18 cellular contexts compared by ENCODE assay signal in genomic region chr6:149888659-149889058, GRCh38. TPM values are rescaled to one million over a fixed set of nuclear protein-coding genes. Genes with fewer than 3 reads are reported as not detected.
DNase-seq lines count a peak whose midpoint lies in the region; ATAC-seq and TF ChIP-seq lines count a peak whose summit lies in the region.
"Had no signal": no experiment of that assay in that cellular context is flagged by ENCODE, and none has a peak within 500 bp of the region (broad histone marks: within the 10 kb centered on the region; RNA-seq: fewer than 3 reads in every experiment).

No MANE protein-coding gene starts in this region.

- H3K4me1 Mint-ChIP-seq in HFFc6 (ENCODE audit: low read depth), result peaks cover 33% of the 10 kb centered on the region
- H3K4me1 Mint-ChIP-seq: CD8-positive, alpha-beta memory T cell; natural killer cell had no signal

- peak; percentile 28; the same call in 1 of the 2 replicates for ATAC-seq in IMR-90 (ENCODE audit: low read depth)
- ATAC-seq in HG03135 (IDR thresholded peaks at IDR 0.05; ENCODE audit: unreplicated experiment), result no peak
- ATAC-seq: natural killer cell had no signal

- H3K4ac ChIP-seq in IMR-90 (ENCODE audit: low read depth, low read length), result no peak overlapping the region

- H3K9ac ChIP-seq in IMR-90 (ENCODE audit: low read depth, low read length) (no peak overlapping the region), skeletal muscle satellite cell (ENCODE audit: low read depth, low read length) (no peak overlapping the region)

- dilution Hi-C loops in IMR-90 (cut with HindIII; ENCODE audit: low sequenced_read_pairs, unreplicated experiment), result no loop called here

- DNase-seq in IMR-90 (peak; percentile 54), NCI-H69 (lab: John Stamatoyannopoulos, UW) (peak; percentile 55), esophagus squamous epithelium (lab: John Stamatoyannopoulos, UW) (no peak), HFFc6 (no peak), anterior cingulate cortex (lab: John Stamatoyannopoulos, UW) (no peak)
- DNase-seq: activated CD4-positive, alpha-beta T cell treated with anti-CD3 and anti-CD28 coated beads, Interleukin-2, amount 50 U/mL, for 1 hour; activated T-cell treated with anti-CD3 and anti-CD28 coated beads, Interleukin-2, amount 50 U/mL, for 48 hours; CD8-positive, alpha-beta memory T cell; natural killer cell; NCI-H1417 treated with DMSO at 0.1 percent for 48 hours; NCI-H526; stimulated activated CD4-positive, alpha-beta T cell treated with anti-CD3 and anti-CD28 coated beads, Interleukin-1b, Interleukin-23, amount 100 ng/mL, for 48 hours had no signal

- peaks cover 5% of the 10 kb centered on the region; the same call in 1 of the 2 replicates for H3K9me1 ChIP-seq in IMR-90 (ENCODE audit: insufficient read depth, low read length)

- no peak overlapping the region for H3K18ac ChIP-seq in IMR-90 (ENCODE audit: low read depth, low read length)

- H3K9me3 Mint-ChIP-seq in HFFc6, result no peaks in the 10 kb centered on the region
- H3K9me3 Mint-ChIP-seq: CD8-positive, alpha-beta memory T cell; natural killer cell had no signal

- no peak overlapping the region for H3K56ac ChIP-seq in IMR-90 (ENCODE audit: extremely low read depth, insufficient read depth, low read length)

- H4K91ac ChIP-seq in IMR-90 (ENCODE audit: insufficient read depth, low read depth, low read length), result no peak overlapping the region

- no peak for TF ChIP-seq POLR2A in IMR-90 (IDR thresholded peaks at IDR 0.05; ENCODE audit: low read depth, low read length)
- no peak for TF ChIP-seq POLR2A in esophagus squamous epithelium (IDR thresholded peaks at IDR 0.05)

- BruUV-seq in IMR-90 (replicated peaks; lab: Mats Ljungman, UMichigan), result no TSS peak

- H2BK15ac ChIP-seq in IMR-90 (ENCODE audit: low read depth, low read length), result no peak overlapping the region; the same call in 2 of the 3 replicates

- H3K14ac ChIP-seq in IMR-90 (replicated peaks; ENCODE audit: low read depth, low read length), result no peak overlapping the region

- H3K79me1 ChIP-seq in IMR-90 (ENCODE audit: low read depth in 1 of 2, low read length in 2 of 2), result no peaks in the 10 kb centered on the region

- no peak overlapping the region for H3K4me3 ChIP-seq in IMR-90 (ENCODE audit: insufficient read depth, low read depth, low read length)
- no peak overlapping the region for H3K4me3 ChIP-seq in esophagus squamous epithelium
- H3K4me3 ChIP-seq in skeletal muscle satellite cell (ENCODE audit: low read length), result no peak overlapping the region
- H3K4me3 ChIP-seq: adrenal gland, tibial nerve had no signal

- no peak overlapping the region for H4K5ac ChIP-seq in IMR-90 (ENCODE audit: low read depth, low read length)

- no peak overlapping the region for H2AFZ ChIP-seq in IMR-90 (replicated peaks; ENCODE audit: low read length, poor library complexity)

- POLR2A ChIA-PET in IMR-90 (lab: Charles Lee; ENCODE audit: unreplicated experiment), result no interaction called here

- no peak overlapping the region for H2BK20ac ChIP-seq in IMR-90 (ENCODE audit: low read depth, low read length)

- no peak overlapping the region for H3K4me2 ChIP-seq in IMR-90 (ENCODE audit: low read depth, low read length)
- peak overlapping the region; percentile 1 for H3K4me2 ChIP-seq in skeletal muscle satellite cell (ENCODE audit: low read length)

- H4K8ac ChIP-seq in IMR-90 (ENCODE audit: low read depth in 2 of 2, low read length in 2 of 2), result no peak overlapping the region

- in situ Hi-C loops in IMR-90 (cut with MboI; ENCODE audit: low sequenced_read_pairs), result no loop called here

- H3K27ac Mint-ChIP-seq in HFFc6, result no peak overlapping the region
- H3K27ac Mint-ChIP-seq: CD8-positive, alpha-beta memory T cell; natural killer cell had no signal

- H3K9me3 ChIP-seq in IMR-90 (ENCODE audit: control insufficient read depth, insufficient read depth, low read length) (no peaks in the 10 kb centered on the region), esophagus squamous epithelium (no peaks in the 10 kb centered on the region), skeletal muscle satellite cell (replicated peaks; ENCODE audit: low read length) (no peaks in the 10 kb centered on the region)
- H3K9me3 ChIP-seq: adrenal gland, tibial nerve had no signal

- H3K36me3 ChIP-seq in IMR-90 (ENCODE audit: control insufficient read depth, insufficient read depth, low read length) (no peaks in the 10 kb centered on the region), esophagus squamous epithelium (peaks cover 0 to 14% (median 0%) of the 10 kb centered on the region in 3 donors), skeletal muscle satellite cell (ENCODE audit: insufficient read depth, low read length) (no peaks in the 10 kb centered on the region)
- H3K36me3 ChIP-seq: adrenal gland, tibial nerve had no signal

- no peak for TF ChIP-seq RAD21 in IMR-90 (IDR thresholded peaks at IDR 0.05; ENCODE audit: low read length)

- peak overlapping the region; percentile 39; the same call in 1 of the 2 replicates for H2AK5ac ChIP-seq in IMR-90 (ENCODE audit: low read depth, low read length)

- no peak overlapping the region for H3K27ac ChIP-seq in IMR-90 (ENCODE audit: insufficient read depth, low read length)
- peak overlapping the region; percentile 28 to 81 (median 78) for H3K27ac ChIP-seq in esophagus squamous epithelium
- H3K27ac ChIP-seq: tibial nerve had no signal

- H2BK5ac ChIP-seq in IMR-90 (ENCODE audit: low read depth, low read length, poor library complexity, severe bottlenecking), result no peak overlapping the region

- H3K4me1 ChIP-seq in IMR-90 (ENCODE audit: control insufficient read depth, insufficient read depth, low read length) (peaks cover 14% of the 10 kb centered on the region), esophagus squamous epithelium (peaks cover 15 to 63% (median 23%) of the 10 kb centered on the region in 3 donors), skeletal muscle satellite cell (ENCODE audit: control insufficient read depth, insufficient read depth, low read length) (peaks cover 38% of the 10 kb centered on the region)

- no peaks in the 10 kb centered on the region for H3K36me3 Mint-ChIP-seq in HFFc6 (ENCODE audit: low read depth)
- H3K36me3 Mint-ChIP-seq: CD8-positive, alpha-beta memory T cell; natural killer cell had no signal

- TF ChIP-seq CTCF in IMR-90 (conservative IDR thresholded peaks at IDR 0.05; ENCODE audit: low read depth, low read length) (no peak), esophagus squamous epithelium (IDR thresholded peaks at IDR 0.05) (no peak), HFFc6 (IDR thresholded peaks at IDR 0.05) (no peak)

- no peak overlapping the region for H2AK9ac ChIP-seq in IMR-90 (replicated peaks; ENCODE audit: low read depth, low read length, poor library complexity)

- CTCF ChIA-PET in IMR-90 (lab: Yijun Ruan, JAX), result no interaction called here

- H3K4me3 Mint-ChIP-seq in HFFc6, result no peak overlapping the region
- H3K4me3 Mint-ChIP-seq: CD8-positive, alpha-beta memory T cell; natural killer cell had no signal

- H4K20me1 ChIP-seq in IMR-90 (ENCODE audit: insufficient read depth, low read length), result no peaks in the 10 kb centered on the region

- peaks cover 9% of the 10 kb centered on the region for H3K27me3 Mint-ChIP-seq in HFFc6 (ENCODE audit: insufficient read depth)

- intact Hi-C loops in IMR-90 (cut with micrococcal nuclease), result no loop called here
- intact Hi-C loops in esophagus squamous epithelium (cut with DNase I), result no loop called here

- H2BK120ac ChIP-seq in IMR-90 (ENCODE audit: low read depth, low read length), result no peak overlapping the region

- H3K27me3 ChIP-seq in IMR-90 (ENCODE audit: control insufficient read depth, insufficient read depth, low read length), result no peaks in the 10 kb centered on the region
- H3K27me3 ChIP-seq in esophagus squamous epithelium, result no peaks in the 10 kb centered on the region
- no peaks in the 10 kb centered on the region for H3K27me3 ChIP-seq in skeletal muscle satellite cell (ENCODE audit: control insufficient read depth, insufficient read depth, low read length)
- H3K27me3 ChIP-seq: adrenal gland, tibial nerve had no signal

- no peak overlapping the region for H3K23ac ChIP-seq in IMR-90 (ENCODE audit: low read depth, low read length)

- no CpG with 5 or more reads among the region's 1 CpG for WGBS in IMR-90 (ENCODE audit: extremely low coverage in 2 of 2, insufficient read length in 1 of 2), 2 experiments
- WGBS in esophagus squamous epithelium, 2 donors, result 22 to 25% methylated on average over 1 of the region's 1 CpG

RNA-seq across cellular contexts. Expression of gene RAET1E, which starts 9.3 kb away (rescaled TPM):
- not detected in 2 replicates for total RNA-seq in IMR-90 (2012; rRNA removed)
- polyA plus RNA-seq in IMR-90 (2012; rRNA removed), result not detected in 2 replicates
- 0.02 TPM in 1 of 2 replicates, not detected in the other for polyA plus RNA-seq in IMR-90 (2012; cell fraction: cytosol; rRNA removed)
- polyA plus RNA-seq in IMR-90 (2012; cell fraction: nucleus; rRNA removed; ENCODE audit: low replicate concordance), result 0.16 TPM in 1 of 2 replicates, not detected in the other
- total RNA-seq in esophagus squamous epithelium, result 10 to 100 TPM; 50.1 to 90.1 (median 67.9) TPM
- 1.1 and 3.5 TPM in 2 replicates for total RNA-seq in skeletal muscle satellite cell (2012; rRNA removed)
- total RNA-seq in HFFc6 (2021; fragmentation: NEBNext Ultra II Directional; extraction: Animal tissue kit (Norgen Biotek cat#: 25700)), result under 1 TPM in 5 of 6 experiments, not detected in 1; 0.14 to 0.41 (median 0.26) TPM
- total RNA-seq: CD8-positive, alpha-beta memory T cell; endothelial cell of umbilical vein; G401; natural killer cell had no signal
- polyA plus RNA-seq: CD8-positive, alpha-beta memory T cell had no signal

RNA-seq across cellular contexts. Expression of gene LRP11, which starts 24.5 kb away (rescaled TPM):
- total RNA-seq in IMR-90 (2012; rRNA removed), result 63.8 and 74.7 TPM in 2 replicates
- 46.5 and 48.8 TPM in 2 replicates for polyA plus RNA-seq in IMR-90 (2012; rRNA removed)
- polyA plus RNA-seq in IMR-90 (2012; cell fraction: cytosol; rRNA removed), result 17.7 and 33.4 TPM in 2 replicates
- 21.3 and 25.1 TPM in 2 replicates for polyA plus RNA-seq in IMR-90 (2012; cell fraction: nucleus; rRNA removed; ENCODE audit: low replicate concordance)
- 10 to 100 TPM; 40.2 to 74.9 (median 58.4) TPM for total RNA-seq in esophagus squamous epithelium
- total RNA-seq in skeletal muscle satellite cell (2012; rRNA removed), result 30.6 and 34.7 TPM in 2 replicates
- total RNA-seq in HFFc6 (2021; fragmentation: NEBNext Ultra II Directional; extraction: Animal tissue kit (Norgen Biotek cat#: 25700)), result 10 to 100 TPM; 27.4 to 34.6 (median 30.4) TPM

RNA-seq across cellular contexts. Expression of gene RAET1G, which starts 34.3 kb away (rescaled TPM):
- 1.3 and 2.2 TPM in 2 replicates for total RNA-seq in IMR-90 (2012; rRNA removed)
- 3.6 and 4.2 TPM in 2 replicates for polyA plus RNA-seq in IMR-90 (2012; rRNA removed)
- polyA plus RNA-seq in IMR-90 (2012; cell fraction: cytosol; rRNA removed), result 2.9 and 4.8 TPM in 2 replicates
- 1.3 and 2.7 TPM in 2 replicates for polyA plus RNA-seq in IMR-90 (2012; cell fraction: nucleus; rRNA removed; ENCODE audit: low replicate concordance)
- 10 to 100 TPM in 3 of 4 donors, 1 to 10 TPM in 1; 9.0 to 26.8 (median 13.5) TPM for total RNA-seq in esophagus squamous epithelium
- total RNA-seq in skeletal muscle satellite cell (2012; rRNA removed), result 0.22 and 1.0 TPM in 2 replicates
- total RNA-seq in HFFc6 (2021; fragmentation: NEBNext Ultra II Directional; extraction: Animal tissue kit (Norgen Biotek cat#: 25700)), result 1 to 10 TPM in 2 of 6 experiments, under 1 TPM in 4; 0.64 to 1.1 (median 0.83) TPM
- total RNA-seq: CD8-positive, alpha-beta memory T cell; G401 had no signal
- polyA plus RNA-seq: CD8-positive, alpha-beta memory T cell had no signal

RNA-seq across cellular contexts. Expression of gene ULBP2, which starts 53.2 kb away (rescaled TPM):
- total RNA-seq in IMR-90 (2012; rRNA removed), result 7.2 and 7.9 TPM in 2 replicates
- 16.2 and 17.0 TPM in 2 replicates for polyA plus RNA-seq in IMR-90 (2012; rRNA removed)
- 12.4 and 17.1 TPM in 2 replicates for polyA plus RNA-seq in IMR-90 (2012; cell fraction: cytosol; rRNA removed)
- polyA plus RNA-seq in IMR-90 (2012; cell fraction: nucleus; rRNA removed; ENCODE audit: low replicate concordance), result 6.0 and 6.8 TPM in 2 replicates
- total RNA-seq in esophagus squamous epithelium, result 10 to 100 TPM in 1 of 4 donors, 1 to 10 TPM in 3; 2.9 to 11.1 (median 4.6) TPM
- 2.0 and 6.3 TPM in 2 replicates for total RNA-seq in skeletal muscle satellite cell (2012; rRNA removed)
- 10 to 100 TPM; 16.2 to 23.2 (median 19.4) TPM for total RNA-seq in HFFc6 (2021; fragmentation: NEBNext Ultra II Directional; extraction: Animal tissue kit (Norgen Biotek cat#: 25700))

Comparison
In these comparisons a context has a peak if more than half of its experiments do, and no peak if none do; other contexts are left out.
1. DNase-seq: peak in IMR-90 (single experiment) and NCI-H69 (single experiment); none in esophagus squamous epithelium (single experiment), HFFc6 (single experiment) and anterior cingulate cortex (0 of 58).
2. RNA of gene RAET1E, which starts 9.3 kb away (total RNA-seq): 50.1 to 90.1 TPM in esophagus squamous epithelium; 0.14 to 0.41 TPM in HFFc6 and not detected in IMR-90; every median in the first group is over 10 times any median in the second.